ENCODE assay signal across 8 cellular contexts in the genomic region with DNA sequence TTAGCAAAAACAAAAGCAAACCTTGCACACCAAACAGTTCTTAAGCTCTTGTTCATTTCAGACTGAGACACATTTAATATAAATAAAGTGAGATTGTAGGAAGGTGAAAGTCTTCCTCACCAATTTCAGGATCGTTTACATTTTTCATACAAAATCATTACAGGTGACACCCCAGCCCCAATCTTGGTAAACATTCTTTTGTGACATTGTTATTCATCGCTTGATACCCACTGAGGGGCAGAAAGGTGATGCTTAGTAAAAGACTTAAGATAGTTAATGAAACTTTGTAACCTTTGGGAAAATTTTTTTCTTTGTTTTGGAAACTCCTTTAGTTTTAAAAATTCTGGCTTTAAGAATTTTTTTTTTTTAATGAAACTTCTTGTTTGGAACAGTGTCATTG.
A peak's percentile ranks its signal among the peaks of the same experiment; 100 is the strongest.
DNase-seq lines count a peak whose midpoint lies in the region; ATAC-seq and TF ChIP-seq lines count a peak whose summit lies in the region.

No MANE protein-coding gene starts in this region.

- peaks cover 19% of the 10 kb centered on the region for H3K4me1 ChIP-seq in ACC112 (ENCODE audit: control insufficient read depth, insufficient read depth, low read length, unreplicated experiment)
- H3K4me1 ChIP-seq in KMS-11 (ENCODE audit: low read depth, poor library complexity, severe bottlenecking): peaks cover 32% of the 10 kb centered on the region
- peaks cover 4% of the 10 kb centered on the region for H3K4me1 ChIP-seq in mucosa of stomach (ENCODE audit: control insufficient read depth, insufficient read depth, low read length)

- H3K9ac ChIP-seq in KMS-11 (peak overlapping the region; percentile 99), mucosa of stomach (ENCODE audit: low read length) (peak overlapping the region; percentile 92)

- TF ChIP-seq CTCF in KMS-11 (conservative IDR thresholded peaks at IDR 0.05; ENCODE audit: low read depth, low read length) (no peak), cardiac fibroblast (IDR thresholded peaks at IDR 0.05; ENCODE audit: low read depth, low read length) (no peak)

- no peaks in the 10 kb centered on the region for H3K9me3 ChIP-seq in mucosa of stomach (ENCODE audit: control insufficient read depth, low read length)

- H3K4me3 ChIP-seq in ACC112 (ENCODE audit: low read depth, low read length) (peak overlapping the region; percentile 91), KMS-11 (IDR thresholded peaks at IDR 0.05; ENCODE audit: insufficient read depth, low read depth, low read length) (no peak overlapping the region), cardiac fibroblast (replicated peaks in 1 of 2; ENCODE audit: low read depth in 2 of 2, low read length in 2 of 2) (peak overlapping the region; percentile 60 to 89), mucosa of stomach (ENCODE audit: low read length) (peak overlapping the region; percentile 62)

- peak overlapping the region; percentile 57 for H3K4me2 ChIP-seq in KMS-11

- ATAC-seq in HG03457 (IDR thresholded peaks at IDR 0.05; ENCODE audit: unreplicated experiment): no peak

- no peaks in the 10 kb centered on the region for H3K27me3 ChIP-seq in ACC112 (ENCODE audit: insufficient read depth, low read length)
- no peaks in the 10 kb centered on the region for H3K27me3 ChIP-seq in KMS-11 (ENCODE audit: insufficient read depth, low read depth)
- no peaks in the 10 kb centered on the region for H3K27me3 ChIP-seq in mucosa of stomach (ENCODE audit: control insufficient read depth, insufficient read depth, low read length)

- H4K20me1 ChIP-seq in KMS-11 (ENCODE audit: insufficient read depth): no peaks in the 10 kb centered on the region

- H2AFZ ChIP-seq in ACC112 (ENCODE audit: low read length, unreplicated experiment): peak overlapping the region; percentile 36
- no peak overlapping the region for H2AFZ ChIP-seq in KMS-11 (ENCODE audit: low read depth)

- DNase-seq in cardiac fibroblast (ENCODE audit: low read depth in 2 of 2) (no peak), MV-4-11 (lab: John Stamatoyannopoulos, UW) (no peak), NCI-H510A (lab: John Stamatoyannopoulos, UW) (no peak)
- no peak for DNase-seq in stimulated activated CD4-positive, alpha-beta T cell treated with anti-CD3 and anti-CD28 coated beads, Interleukin-1b, Interleukin-23, amount 100 ng/mL, for 48 hours

- H3K36me3 ChIP-seq in ACC112 (ENCODE audit: insufficient read depth, low read length) (peaks cover 10% of the 10 kb centered on the region; the same call in 1 of the 2 replicates), KMS-11 (ENCODE audit: insufficient read depth) (no peaks in the 10 kb centered on the region), mucosa of stomach (ENCODE audit: control insufficient read depth, insufficient read depth, low read length) (no peaks in the 10 kb centered on the region)

- peak overlapping the region; percentile 88 for H3K27ac ChIP-seq in ACC112 (ENCODE audit: low read depth, low read length)
- peak overlapping the region; percentile 99 for H3K27ac ChIP-seq in KMS-11

- peaks cover 55% of the 10 kb centered on the region for H3K79me2 ChIP-seq in ACC112 (ENCODE audit: control insufficient read depth, insufficient read depth, low read length, unreplicated experiment)
- H3K79me2 ChIP-seq in KMS-11 (ENCODE audit: insufficient read depth, low read depth): peaks cover 81% of the 10 kb centered on the region
